28 cellular contexts compared by ENCODE assay signal in the genomic region with DNA sequence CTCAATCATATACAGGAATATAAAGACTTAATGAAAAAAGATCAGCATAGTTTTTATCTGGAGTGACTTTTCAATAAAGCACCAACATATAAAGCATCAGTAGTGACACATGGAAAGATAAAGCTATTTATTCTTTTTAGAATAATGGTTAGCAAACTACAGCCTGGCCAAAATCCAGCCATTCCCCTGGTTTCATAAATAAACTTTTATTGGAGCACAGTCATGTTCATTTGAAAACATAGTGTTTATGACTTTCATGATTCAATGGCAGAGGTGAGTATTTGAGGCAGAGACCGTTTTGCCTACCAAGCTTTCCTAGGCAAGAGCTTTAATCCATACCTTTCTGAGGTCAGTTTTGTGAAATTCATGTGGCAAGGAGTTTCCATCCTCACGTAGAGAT.
"Had no signal": no experiment of that assay in that cellular context is flagged by ENCODE, and none has a peak within 500 bp of the region (broad histone marks: within the 10 kb centered on the region; RNA-seq: fewer than 3 reads in every experiment).

No MANE protein-coding gene starts in this region.

- ATAC-seq: SK-N-SH treated with all-trans-retinoic acid at 6 μM for 48 hours, T-cell had no signal

- H3K9me3 ChIP-seq: Peyer's patch, SJCRH30 had no signal

- H3K27ac ChIP-seq: Peyer's patch, SJCRH30, SK-N-MC had no signal

- H3K4me1 ChIP-seq: Peyer's patch had no signal

- DNase-seq: Kasumi-1, KG1, MM.1S, MV-4-11, NCI-H1092, NCI-H1105, NCI-H1417 treated with DMSO at 0.1 percent for 48 hours, NCI-H146, NCI-H1694, NCI-H187 treated with DMSO at 0.1 percent for 48 hours, NCI-H2029, NCI-H2081, NCI-H2171 treated with DMSO at 0.1 percent for 48 hours, NCI-H2227 treated with DMSO at 0.1 percent for 48 hours, NCI-H345, NCI-H446, NCI-H510A treated with DMSO at 0.1 percent for 48 hours, NCI-H524 treated with DMSO at 0.1 percent for 48 hours, NCI-H526 treated with DMSO at 0.1 percent for 48 hours, NCI-H774, Peyer's patch, RPMI8226, SHP77, SIG-M5, SJCRH30, T-cell had no signal

- H3K36me3 ChIP-seq: Peyer's patch, SJCRH30 had no signal

- H3K4me3 ChIP-seq: Peyer's patch, SJCRH30, SK-N-MC had no signal

- H3K27me3 ChIP-seq: Peyer's patch, SJCRH30 had no signal
